Comparison of ENCODE assay signal across 1 cellular context in the genomic region with DNA sequence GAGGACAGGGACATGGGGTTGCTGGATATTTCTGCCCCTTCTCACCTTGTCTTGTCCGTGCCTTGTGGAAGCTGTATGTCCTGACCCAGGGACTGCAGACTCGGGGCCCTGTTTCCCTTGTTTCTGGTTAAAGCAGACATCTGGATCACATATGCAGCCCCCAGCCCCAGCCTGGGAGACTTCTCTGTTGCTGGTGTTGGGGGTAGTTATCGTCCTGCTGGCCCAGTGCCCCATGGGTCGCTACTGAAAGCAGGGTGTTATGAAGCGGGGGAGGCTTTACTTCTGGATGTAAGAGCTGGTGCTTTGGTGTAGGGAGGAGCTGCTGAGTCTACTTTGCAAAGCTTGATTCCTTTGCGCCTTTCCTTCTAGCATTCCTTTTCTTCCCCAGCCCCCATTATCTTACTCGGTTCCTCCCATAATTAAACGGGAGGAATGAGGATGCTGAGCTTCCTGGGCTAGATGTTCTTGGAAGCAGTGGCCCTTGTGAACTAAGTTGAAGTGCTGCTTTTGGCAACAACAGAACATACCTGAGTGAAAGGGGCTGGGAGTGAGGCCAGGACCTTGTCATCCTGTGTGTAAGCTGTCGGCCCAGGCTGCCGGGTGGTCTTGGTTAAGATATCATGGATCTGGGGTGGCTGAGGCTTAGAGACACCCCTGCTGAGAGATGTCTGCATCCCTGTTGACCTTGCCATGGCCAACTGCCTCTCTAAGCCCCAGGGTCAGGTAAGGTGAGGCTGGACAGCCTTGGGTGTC.
A peak's percentile ranks its signal among the peaks of the same experiment; 100 is the strongest.
TF ChIP-seq lines count a peak whose summit lies in the region.

No MANE protein-coding gene starts in this region.

TF ChIP-seq in HepG2, 621 proteins besides CTCF, POLR2A, EP300 and RAD21:
- TF ChIP-seq ZBTB3 (CRISPR knock-in tag; IDR thresholded peaks at IDR 0.05; ENCODE audit: borderline replicate concordance, low read depth) (peak; percentile 52; the same call in 1 of the 2 replicates), MED13 (CRISPR knock-in tag; IDR thresholded peaks at IDR 0.05) (no peak), ZFY (CRISPR knock-in tag; IDR thresholded peaks at IDR 0.05) (peak; percentile 16; the same call in 1 of the 2 replicates), ZNF777 (CRISPR knock-in tag; IDR thresholded peaks at IDR 0.05) (no peak), FOXK2 (IDR thresholded peaks at IDR 0.05) (no peak), GATA4 (IDR thresholded peaks at IDR 0.05; ENCODE audit: borderline replicate concordance, low read depth) (no peak), ARNTL (CRISPR knock-in tag; IDR thresholded peaks at IDR 0.05) (no peak), KLF6 (CRISPR knock-in tag; IDR thresholded peaks at IDR 0.05) (no peak), ZNF570 (CRISPR knock-in tag; IDR thresholded peaks at IDR 0.05; ENCODE audit: borderline replicate concordance) (no peak), SMC3 (IDR thresholded peaks at IDR 0.05; ENCODE audit: low read length) (no peak), EED (CRISPR knock-in tag; IDR thresholded peaks at IDR 0.05) (0 out of 2 replicates have a peak, but pooled peaks have one; percentile 45), ATF1 (CRISPR knock-in tag; IDR thresholded peaks at IDR 0.05) (no peak), CHCHD3 (CRISPR knock-in tag; IDR thresholded peaks at IDR 0.05) (no peak), ZNF510 (CRISPR knock-in tag; IDR thresholded peaks at IDR 0.05; ENCODE audit: low read depth) (0 out of 2 replicates have a peak, but pooled peaks have one; percentile 26), EEA1 (CRISPR knock-in tag; IDR thresholded peaks at IDR 0.05; ENCODE audit: borderline replicate concordance) (no peak), GTF3A (CRISPR knock-in tag; conservative IDR thresholded peaks at IDR 0.05) (0 out of 2 replicates have a peak, but pooled peaks have one; percentile 32), ZNF543 (CRISPR knock-in tag; IDR thresholded peaks at IDR 0.05) (0 out of 2 replicates have a peak, but pooled peaks have one; percentile 32), ZNF451 (CRISPR knock-in tag; IDR thresholded peaks at IDR 0.05) (no peak), ZNF30 (CRISPR knock-in tag; IDR thresholded peaks at IDR 0.05) (no peak)
- TF ChIP-seq, protein P1, sequence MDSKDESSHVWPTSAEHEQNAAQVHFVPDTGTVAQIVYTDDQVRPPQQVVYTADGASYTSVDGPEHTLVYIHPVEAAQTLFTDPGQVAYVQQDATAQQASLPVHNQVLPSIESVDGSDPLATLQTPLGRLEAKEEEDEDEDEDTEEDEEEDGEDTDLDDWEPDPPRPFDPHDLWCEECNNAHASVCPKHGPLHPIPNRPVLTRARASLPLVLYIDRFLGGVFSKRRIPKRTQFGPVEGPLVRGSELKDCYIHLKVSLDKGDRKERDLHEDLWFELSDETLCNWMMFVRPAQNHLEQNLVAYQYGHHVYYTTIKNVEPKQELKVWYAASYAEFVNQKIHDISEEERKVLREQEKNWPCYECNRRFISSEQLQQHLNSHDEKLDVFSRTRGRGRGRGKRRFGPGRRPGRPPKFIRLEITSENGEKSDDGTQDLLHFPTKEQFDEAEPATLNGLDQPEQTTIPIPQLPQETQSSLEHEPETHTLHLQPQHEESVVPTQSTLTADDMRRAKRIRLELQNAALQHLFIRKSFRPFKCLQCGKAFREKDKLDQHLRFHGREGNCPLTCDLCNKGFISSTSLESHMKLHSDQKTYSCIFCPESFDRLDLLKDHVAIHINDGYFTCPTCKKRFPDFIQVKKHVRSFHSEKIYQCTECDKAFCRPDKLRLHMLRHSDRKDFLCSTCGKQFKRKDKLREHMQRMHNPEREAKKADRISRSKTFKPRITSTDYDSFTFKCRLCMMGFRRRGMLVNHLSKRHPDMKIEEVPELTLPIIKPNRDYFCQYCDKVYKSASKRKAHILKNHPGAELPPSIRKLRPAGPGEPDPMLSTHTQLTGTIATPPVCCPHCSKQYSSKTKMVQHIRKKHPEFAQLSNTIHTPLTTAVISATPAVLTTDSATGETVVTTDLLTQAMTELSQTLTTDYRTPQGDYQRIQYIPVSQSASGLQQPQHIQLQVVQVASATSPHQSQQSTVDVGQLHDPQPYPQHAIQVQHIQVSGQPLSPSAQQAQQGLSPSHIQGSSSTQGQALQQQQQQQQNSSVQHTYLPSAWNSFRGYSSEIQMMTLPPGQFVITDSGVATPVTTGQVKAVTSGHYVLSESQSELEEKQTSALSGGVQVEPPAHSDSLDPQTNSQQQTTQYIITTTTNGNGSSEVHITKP (CRISPR knock-in tag; IDR thresholded peaks at IDR 0.05; ENCODE audit: low read depth): no peak
